In genomic region chr2:20429528-20429927, GRCh38 we compare ENCODE assay signal across 8 cellular contexts. TPM values are rescaled to one million over a fixed set of nuclear protein-coding genes. Genes with fewer than 3 reads are reported as not detected.
A peak's percentile ranks its signal among the peaks of the same experiment; 100 is the strongest.
DNase-seq lines count a peak whose midpoint lies in the region; ATAC-seq and TF ChIP-seq lines count a peak whose summit lies in the region.

No MANE protein-coding gene starts in this region.

- no peaks in the 10 kb centered on the region for H3K9me3 Mint-ChIP-seq in activated CD4-positive, alpha-beta T cell treated with anti-CD3 and anti-CD28 coated beads, Interleukin-2, amount 10 ng/mL, durations not matched to agents 7 days and 5 days

- TF ChIP-seq CTCF in coronary artery (IDR thresholded peaks at IDR 0.05): no peak
- no peak for TF ChIP-seq CTCF in stomach (IDR thresholded peaks at IDR 0.05)
- TF ChIP-seq CTCF in brain microvascular endothelial cell (IDR thresholded peaks at IDR 0.05; ENCODE audit: low read depth, low read length, missing control alignments): no peak

- no peak overlapping the region for H3K27ac Mint-ChIP-seq in activated CD4-positive, alpha-beta T cell treated with anti-CD3 and anti-CD28 coated beads, Interleukin-2, amount 10 ng/mL, durations not matched to agents 7 days and 5 days

- no peak overlapping the region for H3K4me3 Mint-ChIP-seq in activated CD4-positive, alpha-beta T cell treated with anti-CD3 and anti-CD28 coated beads, Interleukin-2, amount 10 ng/mL, durations not matched to agents 7 days and 5 days

- TF ChIP-seq POLR2A in stomach (IDR thresholded peaks at IDR 0.05): no peak

- TF ChIP-seq EP300 in stomach (IDR thresholded peaks at IDR 0.05): no peak

- no peaks in the 10 kb centered on the region for H3K9me3 ChIP-seq in stomach

- no peaks in the 10 kb centered on the region for H3K36me3 Mint-ChIP-seq in activated CD4-positive, alpha-beta T cell treated with anti-CD3 and anti-CD28 coated beads, Interleukin-2, amount 10 ng/mL, durations not matched to agents 7 days and 5 days (ENCODE audit: low read depth)

- in situ Hi-C loops in brain microvascular endothelial cell (cut with HindIII; ENCODE audit: low pct_ligation_motif_present, low sequenced_read_pairs): no loop called here

- peaks cover 13 to 44% (median 34%) of the 10 kb centered on the region in 4 donors for H3K4me1 ChIP-seq in stomach

- H3K27ac ChIP-seq in coronary artery (peak overlapping the region; percentile 19 to 57), stomach (peak overlapping the region in 4 of 5 donors; percentile 31 to 63 (median 40)), brain microvascular endothelial cell (no peak overlapping the region), caudate nucleus (ENCODE audit: low read depth, low read length) (no peak overlapping the region)

- H3K36me3 ChIP-seq in stomach (no peaks in the 10 kb centered on the region), brain microvascular endothelial cell (replicated peaks) (no peaks in the 10 kb centered on the region)

- DNase-seq in coronary artery (ENCODE audit: low spot score) (peak; percentile 64), stomach (peak; percentile 27), NCI-H2107 (lab: John Stamatoyannopoulos, UW) (no peak), brain microvascular endothelial cell (no peak), caudate nucleus (lab: John Stamatoyannopoulos, UW) (no peak)
- no peak for DNase-seq in activated CD4-positive, alpha-beta T cell treated with anti-CD3 and anti-CD28 coated beads, Interleukin-2, amount 10 ng/mL, durations not matched to agents 7 days and 5 days

- H3K27me3 ChIP-seq in stomach: no peaks in the 10 kb centered on the region
- no peaks in the 10 kb centered on the region for H3K27me3 ChIP-seq in brain microvascular endothelial cell (replicated peaks)

- ATAC-seq in GM19463 (IDR thresholded peaks at IDR 0.05; ENCODE audit: unreplicated experiment) (peak; percentile 63), HG03108 (IDR thresholded peaks at IDR 0.05; ENCODE audit: unreplicated experiment) (peak; percentile 50)

- H3K4me3 ChIP-seq in coronary artery: no peak overlapping the region
- no peak overlapping the region for H3K4me3 ChIP-seq in stomach
- no peak overlapping the region for H3K4me3 ChIP-seq in brain microvascular endothelial cell (ENCODE audit: low read depth, low read length)

- peaks cover 20% of the 10 kb centered on the region for H3K4me1 Mint-ChIP-seq in activated CD4-positive, alpha-beta T cell treated with anti-CD3 and anti-CD28 coated beads, Interleukin-2, amount 10 ng/mL, durations not matched to agents 7 days and 5 days

- WGBS in stomach, 5 donors: 27 to 53% (median 30%) methylated on average over 1 of the region's 1 CpG

- POLR2A ChIA-PET in activated CD4-positive, alpha-beta T cell treated with anti-CD3 and anti-CD28 coated beads, Interleukin-2, amount 10 ng/mL, durations not matched to agents 7 days and 5 days (lab: Charles Lee): no interaction called here

- H3K27me3 Mint-ChIP-seq in activated CD4-positive, alpha-beta T cell treated with anti-CD3 and anti-CD28 coated beads, Interleukin-2, amount 10 ng/mL, durations not matched to agents 7 days and 5 days: peaks cover 16% of the 10 kb centered on the region

- CTCF ChIA-PET in activated CD4-positive, alpha-beta T cell treated with anti-CD3 and anti-CD28 coated beads, Interleukin-2, amount 10 ng/mL, durations not matched to agents 7 days and 5 days (lab: Charles Lee): interaction anchor here (0.8 to 1.5 kb wide), 2 partner anchors 14 to 18 kb away, joined by 3 read pairs; partner anchors contain the start of gene RHOB

- intact Hi-C loops in stomach (cut with DNase I; ENCODE audit: low total_unique reads): no loop called here

RNA-seq across cellular contexts. Expression of gene RHOB, which starts 17.3 kb away (rescaled TPM):
- 1,000 to 10,000 TPM in 1 of 5 donors, 100 to 1,000 TPM in 4; 353 to 1,146 (median 607) TPM for total RNA-seq in stomach
- polyA plus RNA-seq in stomach: 100 to 1,000 TPM; 143 to 327 (median 145) TPM
- total RNA-seq in activated CD4-positive, alpha-beta T cell treated with anti-CD3 and anti-CD28 coated beads, Interleukin-2, amount 10 ng/mL, durations not matched to agents 7 days and 5 days: under 1 TPM; 0.52 to 0.67 TPM

Comparison
In these comparisons a context has a peak if more than half of its experiments do, and no peak if none do; other contexts are left out.
1. DNase-seq: peak in coronary artery (single experiment) and stomach (single experiment); none in NCI-H2107 (single experiment), brain microvascular endothelial cell (single experiment), activated CD4-positive, alpha-beta T cell treated with anti-CD3 and anti-CD28 coated beads, Interleukin-2, amount 10 ng/mL, durations not matched to agents 7 days and 5 days (single experiment) and caudate nucleus (0 of 61).
2. H3K27ac ChIP-seq: peak in coronary artery (2 of 2) and stomach (4 of 5); none in brain microvascular endothelial cell (single experiment) and caudate nucleus (single experiment).
3. RNA of gene RHOB, which starts 17.3 kb away (total RNA-seq): 353 to 1,146 TPM in stomach; 0.52 to 0.67 TPM in activated CD4-positive, alpha-beta T cell treated with anti-CD3 and anti-CD28 coated beads, Interleukin-2, amount 10 ng/mL, durations not matched to agents 7 days and 5 days; every median in the first group is over 100 times any median in the second.